1 cellular context compared by ENCODE assay signal in genomic region chr7:92245487-92246362, GRCh38.
TF ChIP-seq lines count a peak whose summit lies in the region.

A gene with protein sequence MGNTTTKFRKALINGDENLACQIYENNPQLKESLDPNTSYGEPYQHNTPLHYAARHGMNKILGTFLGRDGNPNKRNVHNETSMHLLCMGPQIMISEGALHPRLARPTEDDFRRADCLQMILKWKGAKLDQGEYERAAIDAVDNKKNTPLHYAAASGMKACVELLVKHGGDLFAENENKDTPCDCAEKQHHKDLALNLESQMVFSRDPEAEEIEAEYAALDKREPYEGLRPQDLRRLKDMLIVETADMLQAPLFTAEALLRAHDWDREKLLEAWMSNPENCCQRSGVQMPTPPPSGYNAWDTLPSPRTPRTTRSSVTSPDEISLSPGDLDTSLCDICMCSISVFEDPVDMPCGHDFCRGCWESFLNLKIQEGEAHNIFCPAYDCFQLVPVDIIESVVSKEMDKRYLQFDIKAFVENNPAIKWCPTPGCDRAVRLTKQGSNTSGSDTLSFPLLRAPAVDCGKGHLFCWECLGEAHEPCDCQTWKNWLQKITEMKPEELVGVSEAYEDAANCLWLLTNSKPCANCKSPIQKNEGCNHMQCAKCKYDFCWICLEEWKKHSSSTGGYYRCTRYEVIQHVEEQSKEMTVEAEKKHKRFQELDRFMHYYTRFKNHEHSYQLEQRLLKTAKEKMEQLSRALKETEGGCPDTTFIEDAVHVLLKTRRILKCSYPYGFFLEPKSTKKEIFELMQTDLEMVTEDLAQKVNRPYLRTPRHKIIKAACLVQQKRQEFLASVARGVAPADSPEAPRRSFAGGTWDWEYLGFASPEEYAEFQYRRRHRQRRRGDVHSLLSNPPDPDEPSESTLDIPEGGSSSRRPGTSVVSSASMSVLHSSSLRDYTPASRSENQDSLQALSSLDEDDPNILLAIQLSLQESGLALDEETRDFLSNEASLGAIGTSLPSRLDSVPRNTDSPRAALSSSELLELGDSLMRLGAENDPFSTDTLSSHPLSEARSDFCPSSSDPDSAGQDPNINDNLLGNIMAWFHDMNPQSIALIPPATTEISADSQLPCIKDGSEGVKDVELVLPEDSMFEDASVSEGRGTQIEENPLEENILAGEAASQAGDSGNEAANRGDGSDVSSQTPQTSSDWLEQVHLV (plus strand): TSS chr7:92245974. CDS start chr7:92294979, 49,005 bp downstream.
Gene KRIT1, minus strand, starts transcription at chr7:92245914. Its CDS starts 3,779 bp downstream, at chr7:92242135.

TF ChIP-seq in HepG2, 621 proteins besides CTCF, POLR2A, EP300 and RAD21 (continued from another document and continues in another):
- TF ChIP-seq ZNF407 (CRISPR knock-in tag; IDR thresholded peaks at IDR 0.05; ENCODE audit: not compliant biosample characterization): peak; percentile 52
- 0 out of 2 replicates have a peak, but pooled peaks have one; percentile 48 for TF ChIP-seq U2AF2 (IDR thresholded peaks at IDR 0.05; ENCODE audit: low read depth, low read length)
- no peak for TF ChIP-seq ZNF282 (IDR thresholded peaks at IDR 0.05; ENCODE audit: partially characterized antibody)
- no peak; the same call in 1 of the 2 replicates for TF ChIP-seq RFXAP (CRISPR knock-in tag; IDR thresholded peaks at IDR 0.05; ENCODE audit: borderline replicate concordance)
- TF ChIP-seq ZNF562 (CRISPR knock-in tag; IDR thresholded peaks at IDR 0.05; ENCODE audit: borderline replicate concordance): no peak
- TF ChIP-seq ATM (IDR thresholded peaks at IDR 0.05; ENCODE audit: borderline replicate concordance): no peak
- TF ChIP-seq ZKSCAN8 (CRISPR knock-in tag; IDR thresholded peaks at IDR 0.05; ENCODE audit: borderline replicate concordance): 0 out of 2 replicates have a peak, but pooled peaks have one; percentile 17
- no peak for TF ChIP-seq ZNF660 (CRISPR knock-in tag; IDR thresholded peaks at IDR 0.05; ENCODE audit: borderline replicate concordance, low read depth)
- TF ChIP-seq MIER2 (CRISPR knock-in tag; IDR thresholded peaks at IDR 0.05): 0 out of 2 replicates have a peak, but pooled peaks have one; percentile 30
- TF ChIP-seq AGO1 (IDR thresholded peaks at IDR 0.05; ENCODE audit: low read depth, low read length, poor library complexity, severe bottlenecking): no peak
- 0 out of 2 replicates have a peak, but pooled peaks have one; percentile 30 for TF ChIP-seq MTERF4 (CRISPR knock-in tag; IDR thresholded peaks at IDR 0.05)
- TF ChIP-seq CENPT (CRISPR knock-in tag; IDR thresholded peaks at IDR 0.05; ENCODE audit: low read depth): no peak
- no peak for TF ChIP-seq PRDM4 (CRISPR knock-in tag; IDR thresholded peaks at IDR 0.05; ENCODE audit: borderline replicate concordance)
- TF ChIP-seq NCOR1 (IDR thresholded peaks at IDR 0.05; ENCODE audit: borderline replicate concordance, low read length): no peak; the same call in 1 of the 2 replicates
- TF ChIP-seq DNMT1 (CRISPR knock-in tag; IDR thresholded peaks at IDR 0.05): no peak
- no peak for TF ChIP-seq ZNF256 (CRISPR knock-in tag; conservative IDR thresholded peaks at IDR 0.05)
- peak; percentile 98 for TF ChIP-seq ZFX (CRISPR knock-in tag; IDR thresholded peaks at IDR 0.05; ENCODE audit: low read depth)
- peak; percentile 93 for TF ChIP-seq PHF20 (CRISPR knock-in tag; IDR thresholded peaks at IDR 0.05)
- no peak for TF ChIP-seq PRMT3 (CRISPR knock-in tag; IDR thresholded peaks at IDR 0.05; ENCODE audit: borderline replicate concordance, low read depth)
- TF ChIP-seq, protein P1, sequence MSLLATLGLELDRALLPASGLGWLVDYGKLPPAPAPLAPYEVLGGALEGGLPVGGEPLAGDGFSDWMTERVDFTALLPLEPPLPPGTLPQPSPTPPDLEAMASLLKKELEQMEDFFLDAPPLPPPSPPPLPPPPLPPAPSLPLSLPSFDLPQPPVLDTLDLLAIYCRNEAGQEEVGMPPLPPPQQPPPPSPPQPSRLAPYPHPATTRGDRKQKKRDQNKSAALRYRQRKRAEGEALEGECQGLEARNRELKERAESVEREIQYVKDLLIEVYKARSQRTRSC (CRISPR knock-in tag; IDR thresholded peaks at IDR 0.05; ENCODE audit: low read depth): no peak; the same call in 1 of the 2 replicates
- TF ChIP-seq ZNF143 (CRISPR knock-in tag; IDR thresholded peaks at IDR 0.05): no peak
- TF ChIP-seq ADNP (CRISPR knock-in tag; IDR thresholded peaks at IDR 0.05): no peak
- peak; percentile 96 for TF ChIP-seq KAT8 (CRISPR knock-in tag; IDR thresholded peaks at IDR 0.05)
- peak; percentile 76 for TF ChIP-seq SP2 (CRISPR knock-in tag; IDR thresholded peaks at IDR 0.05)
- 0 out of 2 replicates have a peak, but pooled peaks have one; percentile 61 for TF ChIP-seq CREB3 (CRISPR knock-in tag; IDR thresholded peaks at IDR 0.05)
- peak; percentile 92 for TF ChIP-seq POLR2AphosphoS5 (IDR thresholded peaks at IDR 0.05; ENCODE audit: low read depth, low read length)
- TF ChIP-seq, protein P2, sequence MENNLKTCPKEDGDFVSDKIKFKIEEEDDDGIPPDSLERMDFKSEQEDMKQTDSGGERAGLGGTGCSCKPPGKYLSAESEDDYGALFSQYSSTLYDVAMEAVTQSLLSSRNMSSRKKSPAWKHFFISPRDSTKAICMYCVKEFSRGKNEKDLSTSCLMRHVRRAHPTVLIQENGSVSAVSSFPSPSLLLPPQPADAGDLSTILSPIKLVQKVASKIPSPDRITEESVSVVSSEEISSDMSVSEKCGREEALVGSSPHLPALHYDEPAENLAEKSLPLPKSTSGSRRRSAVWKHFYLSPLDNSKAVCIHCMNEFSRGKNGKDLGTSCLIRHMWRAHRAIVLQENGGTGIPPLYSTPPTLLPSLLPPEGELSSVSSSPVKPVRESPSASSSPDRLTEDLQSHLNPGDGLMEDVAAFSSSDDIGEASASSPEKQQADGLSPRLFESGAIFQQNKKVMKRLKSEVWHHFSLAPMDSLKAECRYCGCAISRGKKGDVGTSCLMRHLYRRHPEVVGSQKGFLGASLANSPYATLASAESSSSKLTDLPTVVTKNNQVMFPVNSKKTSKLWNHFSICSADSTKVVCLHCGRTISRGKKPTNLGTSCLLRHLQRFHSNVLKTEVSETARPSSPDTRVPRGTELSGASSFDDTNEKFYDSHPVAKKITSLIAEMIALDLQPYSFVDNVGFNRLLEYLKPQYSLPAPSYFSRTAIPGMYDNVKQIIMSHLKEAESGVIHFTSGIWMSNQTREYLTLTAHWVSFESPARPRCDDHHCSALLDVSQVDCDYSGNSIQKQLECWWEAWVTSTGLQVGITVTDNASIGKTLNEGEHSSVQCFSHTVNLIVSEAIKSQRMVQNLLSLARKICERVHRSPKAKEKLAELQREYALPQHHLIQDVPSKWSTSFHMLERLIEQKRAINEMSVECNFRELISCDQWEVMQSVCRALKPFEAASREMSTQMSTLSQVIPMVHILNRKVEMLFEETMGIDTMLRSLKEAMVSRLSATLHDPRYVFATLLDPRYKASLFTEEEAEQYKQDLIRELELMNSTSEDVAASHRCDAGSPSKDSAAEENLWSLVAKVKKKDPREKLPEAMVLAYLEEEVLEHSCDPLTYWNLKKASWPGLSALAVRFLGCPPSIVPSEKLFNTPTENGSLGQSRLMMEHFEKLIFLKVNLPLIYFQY (CRISPR knock-in tag; IDR thresholded peaks at IDR 0.05; ENCODE audit: borderline replicate concordance): no peak
- no peak for TF ChIP-seq ZNF20 (CRISPR knock-in tag; IDR thresholded peaks at IDR 0.05)
- TF ChIP-seq ZNF776 (CRISPR knock-in tag; IDR thresholded peaks at IDR 0.05): no peak
- TF ChIP-seq ARNTL (CRISPR knock-in tag; IDR thresholded peaks at IDR 0.05): no peak; the same call in 1 of the 2 replicates
- no peak for TF ChIP-seq ZNF577 (CRISPR knock-in tag; IDR thresholded peaks at IDR 0.05; ENCODE audit: borderline replicate concordance, low read depth)
- 0 out of 2 replicates have a peak, but pooled peaks have one; percentile 13 for TF ChIP-seq RARA (CRISPR knock-in tag; IDR thresholded peaks at IDR 0.05)
- 0 out of 2 replicates have a peak, but pooled peaks have one; percentile 45 for TF ChIP-seq ZNF124 (CRISPR knock-in tag; IDR thresholded peaks at IDR 0.05)
- no peak for TF ChIP-seq ZNF549 (CRISPR knock-in tag; IDR thresholded peaks at IDR 0.05)
